Comparison of ENCODE assay signal across 18 cellular contexts in genomic region chr16:27272076-27272475, GRCh38. TPM values are rescaled to one million over a fixed set of nuclear protein-coding genes. Genes with fewer than 3 reads are reported as not detected.
DNase-seq lines count a peak whose midpoint lies in the region; ATAC-seq and TF ChIP-seq lines count a peak whose summit lies in the region.
"Had no signal": no experiment of that assay in that cellular context is flagged by ENCODE, and none has a peak within 500 bp of the region (broad histone marks: within the 10 kb centered on the region; RNA-seq: fewer than 3 reads in every experiment).

No MANE protein-coding gene starts in this region.

- peak overlapping the region; percentile 1 for H3K27ac Mint-ChIP-seq in activated naive CD4-positive, alpha-beta T cell treated with anti-CD3 and anti-CD28 coated beads for 36 hours
- peak overlapping the region; percentile 98 for H3K27ac Mint-ChIP-seq in activated naive CD8-positive, alpha-beta T cell
- H3K27ac Mint-ChIP-seq in stimulated activated memory B cell treated with anti-CD40 and anti-IgM and Interleukin-4, amounts not matched to agents 10 μg/mL and 1 μg/mL and 100 μg/mL, for 72 hours, result peak overlapping the region; percentile 59
- no peak overlapping the region for H3K27ac Mint-ChIP-seq in mesothelial cell of epicardium

- no peak overlapping the region for H3K9ac ChIP-seq in IMR-90 (ENCODE audit: low read depth, low read length)

- 0 out of 2 replicates have a peak overlapping the region, but pooled peaks have one; percentile 39 for H2BK20ac ChIP-seq in IMR-90 (ENCODE audit: low read depth, low read length)

- H3K36me3 ChIP-seq in IMR-90 (ENCODE audit: control insufficient read depth, insufficient read depth, low read length), result no peaks in the 10 kb centered on the region
- H3K36me3 ChIP-seq: gastroesophageal sphincter, suprapubic skin had no signal

- TF ChIP-seq POLR2A in IMR-90 (IDR thresholded peaks at IDR 0.05; ENCODE audit: low read depth, low read length), result no peak

- BruUV-seq in IMR-90 (replicated peaks; lab: Mats Ljungman, UMichigan), result no TSS peak

- peaks cover 3% of the 10 kb centered on the region for H3K9me3 Mint-ChIP-seq in activated naive CD4-positive, alpha-beta T cell treated with anti-CD3 and anti-CD28 coated beads for 36 hours
- H3K9me3 Mint-ChIP-seq in activated naive CD8-positive, alpha-beta T cell (ENCODE audit: low read depth), result no peaks in the 10 kb centered on the region
- H3K9me3 Mint-ChIP-seq in stimulated activated memory B cell treated with anti-CD40 and anti-IgM and Interleukin-4, amounts not matched to agents 10 μg/mL and 1 μg/mL and 100 μg/mL, for 72 hours, result peaks cover 2% of the 10 kb centered on the region
- peaks cover 3% of the 10 kb centered on the region for H3K9me3 Mint-ChIP-seq in mesothelial cell of epicardium

- TF ChIP-seq RAD21 in IMR-90 (IDR thresholded peaks at IDR 0.05; ENCODE audit: low read length), result no peak

- in situ Hi-C loops in IMR-90 (cut with MboI; ENCODE audit: low sequenced_read_pairs), result no loop called here

- WGBS in IMR-90 (ENCODE audit: extremely low coverage in 2 of 2, insufficient read length in 1 of 2), 2 experiments, result 100% methylated on average over 4 of the region's 4 CpGs; no CpG with 5 or more reads in 1 of the 2 experiments

- no peaks in the 10 kb centered on the region for H4K20me1 ChIP-seq in IMR-90 (ENCODE audit: insufficient read depth, low read length)

- H3K4me1 Mint-ChIP-seq in activated naive CD4-positive, alpha-beta T cell treated with anti-CD3 and anti-CD28 coated beads for 36 hours (ENCODE audit: low read depth), result peaks cover 74% of the 10 kb centered on the region
- peaks cover 81% of the 10 kb centered on the region for H3K4me1 Mint-ChIP-seq in activated naive CD8-positive, alpha-beta T cell (ENCODE audit: low read depth)
- peaks cover 33% of the 10 kb centered on the region for H3K4me1 Mint-ChIP-seq in stimulated activated memory B cell treated with anti-CD40 and anti-IgM and Interleukin-4, amounts not matched to agents 10 μg/mL and 1 μg/mL and 100 μg/mL, for 72 hours
- H3K4me1 Mint-ChIP-seq in mesothelial cell of epicardium, result peaks cover 3% of the 10 kb centered on the region

- no peaks in the 10 kb centered on the region for H3K27me3 Mint-ChIP-seq in activated naive CD4-positive, alpha-beta T cell treated with anti-CD3 and anti-CD28 coated beads for 36 hours (ENCODE audit: low read depth)
- H3K27me3 Mint-ChIP-seq in activated naive CD8-positive, alpha-beta T cell, result no peaks in the 10 kb centered on the region
- H3K27me3 Mint-ChIP-seq in stimulated activated memory B cell treated with anti-CD40 and anti-IgM and Interleukin-4, amounts not matched to agents 10 μg/mL and 1 μg/mL and 100 μg/mL, for 72 hours, result no peaks in the 10 kb centered on the region
- no peaks in the 10 kb centered on the region for H3K27me3 Mint-ChIP-seq in mesothelial cell of epicardium (ENCODE audit: low read depth)

- no peak overlapping the region for H2AFZ ChIP-seq in IMR-90 (replicated peaks; ENCODE audit: low read length, poor library complexity)

- no peak overlapping the region for H3K56ac ChIP-seq in IMR-90 (ENCODE audit: extremely low read depth, insufficient read depth, low read length)

- H3K4me1 ChIP-seq in IMR-90 (ENCODE audit: control insufficient read depth, insufficient read depth, low read length), result peaks cover 2% of the 10 kb centered on the region

- intact Hi-C loops in activated naive CD4-positive, alpha-beta T cell treated with anti-CD3 and anti-CD28 coated beads for 36 hours (cut with micrococcal nuclease), result loop anchor here (5.0 kb wide), 1 partner anchor 95 kb away; no protein-coding TSS in a partner anchor
- intact Hi-C loops in IMR-90 (cut with micrococcal nuclease), result no loop called here

- no peaks in the 10 kb centered on the region for H3K27me3 ChIP-seq in IMR-90 (ENCODE audit: control insufficient read depth, insufficient read depth, low read length)
- H3K27me3 ChIP-seq: gastroesophageal sphincter, suprapubic skin had no signal

- no peak overlapping the region for H3K27ac ChIP-seq in IMR-90 (ENCODE audit: insufficient read depth, low read length)
- H3K27ac ChIP-seq: gastroesophageal sphincter, psoas muscle, suprapubic skin had no signal

- DNase-seq in activated naive CD4-positive, alpha-beta T cell treated with anti-CD3 and anti-CD28 coated beads for 36 hours, result no peak
- no peak for DNase-seq in activated naive CD4-positive, alpha-beta T cell treated with Interleukin-2 at 50 U/mL for 16 hours
- DNase-seq in IMR-90 (no peak), mesothelial cell of epicardium (ENCODE audit: low spot score in 2 of 2, unreplicated experiment in 2 of 2) (no peak), hypothalamus (lab: John Stamatoyannopoulos, UW) (no peak)
- DNase-seq: HCEC 1CT; kidney glomerular epithelial cell; mesendoderm; NCI-H526 treated with DMSO at 0.1 percent for 48 hours; psoas muscle; small intestine; stimulated activated CD4-positive, alpha-beta T cell treated with anti-CD3 and anti-CD28 coated beads, Interleukin-4, amount 100 ng/mL, for 1 hour; SW 1271 had no signal

- ATAC-seq in IMR-90 (ENCODE audit: low read depth) (no peak), GM19463 (IDR thresholded peaks at IDR 0.05; ENCODE audit: unreplicated experiment) (no peak)
- ATAC-seq in stimulated activated memory B cell treated with anti-CD40 and anti-IgM and Interleukin-4, amounts not matched to agents 10 μg/mL and 1 μg/mL and 100 μg/mL, for 72 hours, result no peak
- ATAC-seq: gastroesophageal sphincter, psoas muscle had no signal

- H4K91ac ChIP-seq in IMR-90 (ENCODE audit: insufficient read depth, low read depth, low read length), result no peak overlapping the region

- TF ChIP-seq CTCF in IMR-90 (conservative IDR thresholded peaks at IDR 0.05; ENCODE audit: low read depth, low read length), result no peak
- no peak for TF ChIP-seq CTCF in mesothelial cell of epicardium (IDR thresholded peaks at IDR 0.05; ENCODE audit: unreplicated experiment)

- H3K4me3 Mint-ChIP-seq in activated naive CD4-positive, alpha-beta T cell treated with anti-CD3 and anti-CD28 coated beads for 36 hours, result no peak overlapping the region
- peak overlapping the region; percentile 75 for H3K4me3 Mint-ChIP-seq in activated naive CD8-positive, alpha-beta T cell
- H3K4me3 Mint-ChIP-seq in stimulated activated memory B cell treated with anti-CD40 and anti-IgM and Interleukin-4, amounts not matched to agents 10 μg/mL and 1 μg/mL and 100 μg/mL, for 72 hours, result no peak overlapping the region
- no peak overlapping the region for H3K4me3 Mint-ChIP-seq in mesothelial cell of epicardium

- H4K5ac ChIP-seq in IMR-90 (ENCODE audit: low read depth, low read length), result no peak overlapping the region

- POLR2A ChIA-PET in IMR-90 (lab: Charles Lee; ENCODE audit: unreplicated experiment), result no interaction called here

- H3K4me3 ChIP-seq in IMR-90 (ENCODE audit: insufficient read depth, low read depth, low read length), result no peak overlapping the region
- H3K4me3 ChIP-seq: gastroesophageal sphincter, psoas muscle, suprapubic skin had no signal

- H2BK15ac ChIP-seq in IMR-90 (ENCODE audit: low read depth, low read length), result peak overlapping the region; percentile 44; the same call in 1 of the 3 replicates

- no peaks in the 10 kb centered on the region for H3K9me3 ChIP-seq in IMR-90 (ENCODE audit: control insufficient read depth, insufficient read depth, low read length)
- H3K9me3 ChIP-seq: gastroesophageal sphincter, psoas muscle, suprapubic skin had no signal

- peak overlapping the region; percentile 25; the same call in 1 of the 2 replicates for H3K4ac ChIP-seq in IMR-90 (ENCODE audit: low read depth, low read length)

- no peak overlapping the region for H3K4me2 ChIP-seq in IMR-90 (ENCODE audit: low read depth, low read length)

- CTCF ChIA-PET in activated naive CD4-positive, alpha-beta T cell treated with anti-CD3 and anti-CD28 coated beads for 36 hours (lab: Charles Lee), result interaction anchor here (0.6 to 5.4 kb wide), 3 partner anchors 28 to 45 kb away, joined by 3 to 40 read pairs (median 3); no protein-coding TSS in a partner anchor
- CTCF ChIA-PET in IMR-90 (lab: Yijun Ruan, JAX), result no interaction called here

- no peak overlapping the region for H2BK5ac ChIP-seq in IMR-90 (ENCODE audit: low read depth, low read length, poor library complexity, severe bottlenecking)

- H3K9me1 ChIP-seq in IMR-90 (ENCODE audit: insufficient read depth, low read length), result peaks cover 17% of the 10 kb centered on the region

- H3K14ac ChIP-seq in IMR-90 (replicated peaks; ENCODE audit: low read depth, low read length), result no peak overlapping the region

- H3K23ac ChIP-seq in IMR-90 (ENCODE audit: low read depth, low read length), result no peak overlapping the region

- peak overlapping the region; percentile 17; the same call in 1 of the 2 replicates for H2AK5ac ChIP-seq in IMR-90 (ENCODE audit: low read depth, low read length)

- dilution Hi-C loops in IMR-90 (cut with HindIII; ENCODE audit: low sequenced_read_pairs, unreplicated experiment), result no loop called here

- H2BK120ac ChIP-seq in IMR-90 (ENCODE audit: low read depth, low read length), result peak overlapping the region; percentile 30; the same call in 1 of the 2 replicates

- peaks cover 16 to 28% of the 10 kb centered on the region in 2 experiments for H3K79me1 ChIP-seq in IMR-90 (ENCODE audit: low read depth in 1 of 2, low read length in 2 of 2)

- peaks cover 13% of the 10 kb centered on the region for H3K36me3 Mint-ChIP-seq in activated naive CD4-positive, alpha-beta T cell treated with anti-CD3 and anti-CD28 coated beads for 36 hours (ENCODE audit: low read depth)
- H3K36me3 Mint-ChIP-seq in activated naive CD8-positive, alpha-beta T cell, result peaks cover 10% of the 10 kb centered on the region
- H3K36me3 Mint-ChIP-seq in stimulated activated memory B cell treated with anti-CD40 and anti-IgM and Interleukin-4, amounts not matched to agents 10 μg/mL and 1 μg/mL and 100 μg/mL, for 72 hours, result peaks cover 16% of the 10 kb centered on the region
- H3K36me3 Mint-ChIP-seq in mesothelial cell of epicardium, result peaks cover 2% of the 10 kb centered on the region

- H2AK9ac ChIP-seq in IMR-90 (replicated peaks; ENCODE audit: low read depth, low read length, poor library complexity), result no peak overlapping the region

- H3K18ac ChIP-seq in IMR-90 (ENCODE audit: low read depth, low read length), result no peak overlapping the region

- H4K8ac ChIP-seq in IMR-90 (ENCODE audit: low read depth in 2 of 2, low read length in 2 of 2), result no peak overlapping the region

RNA-seq across cellular contexts. Expression of gene NSMCE1, which starts 3.5 kb away (rescaled TPM):
- total RNA-seq in activated naive CD4-positive, alpha-beta T cell treated with anti-CD3 and anti-CD28 coated beads for 36 hours, result 100 to 1,000 TPM; 112 to 117 TPM
- 120 and 130 TPM in 2 replicates for total RNA-seq in IMR-90 (2012; rRNA removed)
- 47.5 and 48.0 TPM in 2 replicates for polyA plus RNA-seq in IMR-90 (2012; rRNA removed)
- polyA plus RNA-seq in IMR-90 (2012; cell fraction: cytosol; rRNA removed), result 36.6 and 48.8 TPM in 2 replicates
- 13.4 and 21.5 TPM in 2 replicates for polyA plus RNA-seq in IMR-90 (2012; cell fraction: nucleus; rRNA removed; ENCODE audit: low replicate concordance)
- 25.4 to 26.6 TPM (median 25.8 TPM) in 3 replicates for total RNA-seq in mesothelial cell of epicardium

RNA-seq across cellular contexts. Expression of gene IL4R, which starts 41.7 kb away (rescaled TPM):
- 100 to 1,000 TPM; 162 to 170 TPM for total RNA-seq in activated naive CD4-positive, alpha-beta T cell treated with anti-CD3 and anti-CD28 coated beads for 36 hours
- total RNA-seq in IMR-90 (2012; rRNA removed) (6.3 and 8.3 TPM in 2 replicates), mesothelial cell of epicardium (6.4 to 8.2 TPM (median 6.8 TPM) in 3 replicates)
- polyA plus RNA-seq in IMR-90 (2012; rRNA removed), result 18.7 and 21.5 TPM in 2 replicates
- polyA plus RNA-seq in IMR-90 (2012; cell fraction: cytosol; rRNA removed), result 10.3 and 18.0 TPM in 2 replicates
- 32.7 and 42.5 TPM in 2 replicates for polyA plus RNA-seq in IMR-90 (2012; cell fraction: nucleus; rRNA removed; ENCODE audit: low replicate concordance)

Comparison
In these comparisons a context has a peak if more than half of its experiments do, and no peak if none do; other contexts are left out.
1. RNA of gene IL4R, which starts 41.7 kb away (total RNA-seq): 162 to 170 TPM in activated naive CD4-positive, alpha-beta T cell treated with anti-CD3 and anti-CD28 coated beads for 36 hours; 6.4 to 8.2 TPM in mesothelial cell of epicardium and 6.3 to 8.3 TPM in IMR-90; every median in the first group is over 10 times any median in the second.